In the genomic region with DNA sequence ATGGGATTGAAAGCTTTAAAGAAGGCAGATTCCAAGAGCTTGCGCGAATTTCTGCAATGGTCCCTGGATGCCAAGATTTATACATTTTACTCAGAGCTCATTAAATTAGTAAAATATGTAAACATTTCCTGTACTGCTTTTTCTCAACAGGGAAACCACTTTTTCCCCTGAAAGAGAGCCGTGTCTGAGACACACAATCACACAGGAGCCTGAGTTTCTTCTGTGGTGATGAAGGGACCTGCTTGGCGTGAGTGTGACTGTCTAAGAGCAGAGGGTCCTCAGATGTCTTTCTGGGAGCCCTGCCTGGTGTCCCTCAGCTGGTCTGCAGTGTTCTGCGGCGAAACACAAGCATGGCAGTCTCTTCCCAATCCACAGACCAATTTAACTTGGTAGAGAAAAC, we compare ENCODE assay signal across 19 cellular contexts. TPM values are rescaled to one million over a fixed set of nuclear protein-coding genes. Genes with fewer than 3 reads are reported as not detected.
DNase-seq lines count a peak whose midpoint lies in the region; ATAC-seq and TF ChIP-seq lines count a peak whose summit lies in the region.
"Had no signal": no experiment of that assay in that cellular context is flagged by ENCODE, and none has a peak within 500 bp of the region (broad histone marks: within the 10 kb centered on the region; RNA-seq: fewer than 3 reads in every experiment).

No MANE protein-coding gene starts in this region.

- H3K27me3 Mint-ChIP-seq in T-helper 17 cell (no peaks in the 10 kb centered on the region), WTC11 (ENCODE audit: low read depth) (no peaks in the 10 kb centered on the region)
- H3K27me3 Mint-ChIP-seq in dendritic cell treated with granulocyte-macrophage colony-stimulating factor and Interleukin-4, amounts not matched to agents 40 ng/mL and 50 ng/mL, for 4 days, result no peaks in the 10 kb centered on the region
- no peaks in the 10 kb centered on the region for H3K27me3 Mint-ChIP-seq in stimulated activated naive CD8-positive, alpha-beta T cell treated with anti-CD3 and anti-CD28 coated beads, Interleukin-15, amount 100 ng/mL, for 72 hours

- no peaks in the 10 kb centered on the region for H3K36me3 ChIP-seq in gastrocnemius medialis
- H3K36me3 ChIP-seq: tibial nerve had no signal

- H3K27ac ChIP-seq in gastrocnemius medialis, result no peak overlapping the region
- H3K27ac ChIP-seq: tibial nerve had no signal

- H3K4me1 Mint-ChIP-seq in T-helper 17 cell (peaks cover 31% of the 10 kb centered on the region), WTC11 (peaks cover 11% of the 10 kb centered on the region)
- H3K4me1 Mint-ChIP-seq in dendritic cell treated with granulocyte-macrophage colony-stimulating factor and Interleukin-4, amounts not matched to agents 40 ng/mL and 50 ng/mL, for 4 days (ENCODE audit: low read depth), result peaks cover 75% of the 10 kb centered on the region
- H3K4me1 Mint-ChIP-seq in stimulated activated naive CD8-positive, alpha-beta T cell treated with anti-CD3 and anti-CD28 coated beads, Interleukin-15, amount 100 ng/mL, for 72 hours, result peaks cover 90% of the 10 kb centered on the region

- H3K36me3 Mint-ChIP-seq in T-helper 17 cell (ENCODE audit: low read depth), result no peaks in the 10 kb centered on the region
- H3K36me3 Mint-ChIP-seq in dendritic cell treated with granulocyte-macrophage colony-stimulating factor and Interleukin-4, amounts not matched to agents 40 ng/mL and 50 ng/mL, for 4 days (ENCODE audit: low read depth), result no peaks in the 10 kb centered on the region
- no peaks in the 10 kb centered on the region for H3K36me3 Mint-ChIP-seq in WTC11

- no peak overlapping the region for H3K4me3 ChIP-seq in gastrocnemius medialis
- H3K4me3 ChIP-seq: tibial nerve had no signal

- in situ Hi-C loops in gastrocnemius medialis (cut with MboI; ENCODE audit: low sequenced_read_pairs in 4 of 4), result no loop called here

- no peaks in the 10 kb centered on the region for H3K27me3 ChIP-seq in gastrocnemius medialis

- peak; percentile 40 for DNase-seq in stimulated activated CD4-positive, alpha-beta T cell treated with anti-CD3 and anti-CD28 coated beads, Interleukin-4, amount 100 ng/mL, for 24 hours
- DNase-seq in stimulated activated CD4-positive, alpha-beta T cell treated with anti-CD3 and anti-CD28 coated beads, Interleukin-4, amount 100 ng/mL, for 4 hours, result no peak
- DNase-seq in T-helper 17 cell (no peak), gastrocnemius medialis (no peak), WTC11 (ENCODE audit: low spot score) (no peak)
- DNase-seq in stimulated activated naive CD8-positive, alpha-beta T cell treated with anti-CD3 and anti-CD28 coated beads, Interleukin-15, amount 100 ng/mL, for 72 hours, result no peak
- DNase-seq: activated effector memory CD4-positive, alpha-beta T cell treated with Interleukin-2 at 50 U/mL for 16 hours; Kasumi-1; NCI-H1048; NCI-H2029; right cardiac atrium; stimulated activated CD4-positive, alpha-beta T cell treated with anti-CD3 and anti-CD28 coated beads, Interleukin-15, amount 100 ng/mL, for 24 hours; stimulated activated naive CD4-positive, alpha-beta T cell had no signal

- no peak for TF ChIP-seq POLR2A in gastrocnemius medialis (IDR thresholded peaks at IDR 0.05)

- CTCF ChIA-PET in WTC11 (lab: Charles Lee), result interaction anchor here (0.6 to 1.5 kb wide), 3 partner anchors 11 to 304 kb away, joined by 3 to 6 read pairs (median 4); no protein-coding TSS in a partner anchor

- POLR2A ChIA-PET in WTC11 (lab: Charles Lee), result no interaction called here

- H3K9me3 ChIP-seq in T-helper 17 cell (ENCODE audit: control insufficient read depth, low read length, poor library complexity, severe bottlenecking) (no peaks in the 10 kb centered on the region), gastrocnemius medialis (no peaks in the 10 kb centered on the region)
- H3K9me3 ChIP-seq: tibial nerve had no signal

- ATAC-seq in T-helper 17 cell (no peak), gastrocnemius medialis (no peak), WTC11 (no peak), GM18858 (IDR thresholded peaks at IDR 0.05; ENCODE audit: unreplicated experiment) (no peak)
- ATAC-seq in stimulated activated naive CD8-positive, alpha-beta T cell treated with anti-CD3 and anti-CD28 coated beads, Interleukin-15, amount 100 ng/mL, for 72 hours, result peak; percentile 27
- ATAC-seq: right cardiac atrium had no signal

- TF ChIP-seq CTCF in gastrocnemius medialis (IDR thresholded peaks at IDR 0.05 in 4 of 5, conservative IDR thresholded peaks at IDR 0.05 in 1 of 5) (no peak), WTC11 (IDR thresholded peaks at IDR 0.05) (no peak)

- no peaks in the 10 kb centered on the region for H3K9me3 Mint-ChIP-seq in dendritic cell treated with granulocyte-macrophage colony-stimulating factor and Interleukin-4, amounts not matched to agents 40 ng/mL and 50 ng/mL, for 4 days
- H3K9me3 Mint-ChIP-seq in stimulated activated naive CD8-positive, alpha-beta T cell treated with anti-CD3 and anti-CD28 coated beads, Interleukin-15, amount 100 ng/mL, for 72 hours, result peaks cover 7 to 9% of the 10 kb centered on the region in 2 donors
- H3K9me3 Mint-ChIP-seq in WTC11, result peaks cover 11% of the 10 kb centered on the region; the same call in 1 of the 2 replicates

- H3K4me1 ChIP-seq in gastrocnemius medialis, result no peaks in the 10 kb centered on the region

- H3K27ac Mint-ChIP-seq in T-helper 17 cell, result peak overlapping the region; percentile 90
- peak overlapping the region; percentile 81 for H3K27ac Mint-ChIP-seq in dendritic cell treated with granulocyte-macrophage colony-stimulating factor and Interleukin-4, amounts not matched to agents 40 ng/mL and 50 ng/mL, for 4 days
- peak overlapping the region; percentile 85 to 94 for H3K27ac Mint-ChIP-seq in stimulated activated naive CD8-positive, alpha-beta T cell treated with anti-CD3 and anti-CD28 coated beads, Interleukin-15, amount 100 ng/mL, for 72 hours
- no peak overlapping the region for H3K27ac Mint-ChIP-seq in WTC11

- intact Hi-C loops in dendritic cell treated with granulocyte-macrophage colony-stimulating factor and Interleukin-4, amounts not matched to agents 40 ng/mL and 50 ng/mL, for 4 days (cut with micrococcal nuclease), result no loop called here
- intact Hi-C loops in gastrocnemius medialis (cut with DNase I; ENCODE audit: low total_unique reads), result no loop called here

- H3K4me3 Mint-ChIP-seq in T-helper 17 cell, result peak overlapping the region; percentile 65
- H3K4me3 Mint-ChIP-seq in dendritic cell treated with granulocyte-macrophage colony-stimulating factor and Interleukin-4, amounts not matched to agents 40 ng/mL and 50 ng/mL, for 4 days, result no peak overlapping the region
- peak overlapping the region; percentile 68 to 85 for H3K4me3 Mint-ChIP-seq in stimulated activated naive CD8-positive, alpha-beta T cell treated with anti-CD3 and anti-CD28 coated beads, Interleukin-15, amount 100 ng/mL, for 72 hours
- H3K4me3 Mint-ChIP-seq in WTC11, result no peak overlapping the region

TF ChIP-seq in WTC11, 78 proteins besides CTCF, POLR2A, EP300 and RAD21:
- TF ChIP-seq NFATC4 (CRISPR knock-in tag; IDR thresholded peaks at IDR 0.05) (no peak), NR1H2 (CRISPR knock-in tag; IDR thresholded peaks at IDR 0.05) (no peak), ZNF396 (CRISPR knock-in tag; IDR thresholded peaks at IDR 0.05; ENCODE audit: borderline replicate concordance) (no peak), TEAD4 (CRISPR knock-in tag; IDR thresholded peaks at IDR 0.05) (no peak), CBFB (CRISPR knock-in tag; IDR thresholded peaks at IDR 0.05; ENCODE audit: low read depth) (no peak), FOXK1 (CRISPR knock-in tag; IDR thresholded peaks at IDR 0.05) (no peak)
- TF ChIP-seq, protein P1, sequence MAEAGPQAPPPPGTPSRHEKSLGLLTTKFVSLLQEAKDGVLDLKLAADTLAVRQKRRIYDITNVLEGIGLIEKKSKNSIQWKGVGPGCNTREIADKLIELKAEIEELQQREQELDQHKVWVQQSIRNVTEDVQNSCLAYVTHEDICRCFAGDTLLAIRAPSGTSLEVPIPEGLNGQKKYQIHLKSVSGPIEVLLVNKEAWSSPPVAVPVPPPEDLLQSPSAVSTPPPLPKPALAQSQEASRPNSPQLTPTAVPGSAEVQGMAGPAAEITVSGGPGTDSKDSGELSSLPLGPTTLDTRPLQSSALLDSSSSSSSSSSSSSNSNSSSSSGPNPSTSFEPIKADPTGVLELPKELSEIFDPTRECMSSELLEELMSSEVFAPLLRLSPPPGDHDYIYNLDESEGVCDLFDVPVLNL (CRISPR knock-in tag; IDR thresholded peaks at IDR 0.05; ENCODE audit: borderline replicate concordance, low read depth), result no peak
- TF ChIP-seq, protein P2, sequence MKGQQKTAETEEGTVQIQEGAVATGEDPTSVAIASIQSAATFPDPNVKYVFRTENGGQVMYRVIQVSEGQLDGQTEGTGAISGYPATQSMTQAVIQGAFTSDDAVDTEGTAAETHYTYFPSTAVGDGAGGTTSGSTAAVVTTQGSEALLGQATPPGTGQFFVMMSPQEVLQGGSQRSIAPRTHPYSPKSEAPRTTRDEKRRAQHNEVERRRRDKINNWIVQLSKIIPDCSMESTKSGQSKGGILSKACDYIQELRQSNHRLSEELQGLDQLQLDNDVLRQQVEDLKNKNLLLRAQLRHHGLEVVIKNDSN (CRISPR knock-in tag; IDR thresholded peaks at IDR 0.05), result no peak
- TF ChIP-seq, protein P3, sequence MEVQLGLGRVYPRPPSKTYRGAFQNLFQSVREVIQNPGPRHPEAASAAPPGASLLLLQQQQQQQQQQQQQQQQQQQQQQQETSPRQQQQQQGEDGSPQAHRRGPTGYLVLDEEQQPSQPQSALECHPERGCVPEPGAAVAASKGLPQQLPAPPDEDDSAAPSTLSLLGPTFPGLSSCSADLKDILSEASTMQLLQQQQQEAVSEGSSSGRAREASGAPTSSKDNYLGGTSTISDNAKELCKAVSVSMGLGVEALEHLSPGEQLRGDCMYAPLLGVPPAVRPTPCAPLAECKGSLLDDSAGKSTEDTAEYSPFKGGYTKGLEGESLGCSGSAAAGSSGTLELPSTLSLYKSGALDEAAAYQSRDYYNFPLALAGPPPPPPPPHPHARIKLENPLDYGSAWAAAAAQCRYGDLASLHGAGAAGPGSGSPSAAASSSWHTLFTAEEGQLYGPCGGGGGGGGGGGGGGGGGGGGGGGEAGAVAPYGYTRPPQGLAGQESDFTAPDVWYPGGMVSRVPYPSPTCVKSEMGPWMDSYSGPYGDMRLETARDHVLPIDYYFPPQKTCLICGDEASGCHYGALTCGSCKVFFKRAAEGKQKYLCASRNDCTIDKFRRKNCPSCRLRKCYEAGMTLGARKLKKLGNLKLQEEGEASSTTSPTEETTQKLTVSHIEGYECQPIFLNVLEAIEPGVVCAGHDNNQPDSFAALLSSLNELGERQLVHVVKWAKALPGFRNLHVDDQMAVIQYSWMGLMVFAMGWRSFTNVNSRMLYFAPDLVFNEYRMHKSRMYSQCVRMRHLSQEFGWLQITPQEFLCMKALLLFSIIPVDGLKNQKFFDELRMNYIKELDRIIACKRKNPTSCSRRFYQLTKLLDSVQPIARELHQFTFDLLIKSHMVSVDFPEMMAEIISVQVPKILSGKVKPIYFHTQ (CRISPR knock-in tag; IDR thresholded peaks at IDR 0.05), result no peak
TF ChIP-seq in WTC11: peak in this region for 0.

RNA-seq across cellular contexts. Expression of gene TAGAP, which starts 12.2 kb away (rescaled TPM):
- total RNA-seq in T-helper 17 cell (100 to 1,000 TPM; 269 to 340 TPM), gastrocnemius medialis (under 1 TPM in 2 of 4 donors, not detected in 2; 0.25 to 0.44 TPM), WTC11 (2021) (0.22 to 0.27 TPM (median 0.27 TPM) in 3 replicates)
- total RNA-seq: fibroblast of lung, H1, HT1080 had no signal

RNA-seq across cellular contexts. Expression of gene RSPH3, which starts 56.9 kb away (rescaled TPM):
- total RNA-seq in T-helper 17 cell, result 1 to 10 TPM; 1.6 to 2.7 TPM
- total RNA-seq in gastrocnemius medialis, result 1 to 10 TPM; 1.9 to 4.4 (median 2.3) TPM
- total RNA-seq in WTC11 (2021), result 2.4 to 3.2 TPM (median 2.7 TPM) in 3 replicates

Comparison
In these comparisons a context has a peak if more than half of its experiments do, and no peak if none do; other contexts are left out.
1. H3K4me3 Mint-ChIP-seq: peak in T-helper 17 cell (single experiment) and stimulated activated naive CD8-positive, alpha-beta T cell treated with anti-CD3 and anti-CD28 coated beads, Interleukin-15, amount 100 ng/mL, for 72 hours (2 of 2); none in dendritic cell treated with granulocyte-macrophage colony-stimulating factor and Interleukin-4, amounts not matched to agents 40 ng/mL and 50 ng/mL, for 4 days (single experiment) and WTC11 (single experiment).
2. RNA of gene TAGAP, which starts 12.2 kb away (total RNA-seq): 269 to 340 TPM in T-helper 17 cell; 0.25 to 0.44 TPM in gastrocnemius medialis and 0.22 to 0.27 TPM in WTC11; every median in the first group is over 100 times any median in the second.